In the genomic region with DNA sequence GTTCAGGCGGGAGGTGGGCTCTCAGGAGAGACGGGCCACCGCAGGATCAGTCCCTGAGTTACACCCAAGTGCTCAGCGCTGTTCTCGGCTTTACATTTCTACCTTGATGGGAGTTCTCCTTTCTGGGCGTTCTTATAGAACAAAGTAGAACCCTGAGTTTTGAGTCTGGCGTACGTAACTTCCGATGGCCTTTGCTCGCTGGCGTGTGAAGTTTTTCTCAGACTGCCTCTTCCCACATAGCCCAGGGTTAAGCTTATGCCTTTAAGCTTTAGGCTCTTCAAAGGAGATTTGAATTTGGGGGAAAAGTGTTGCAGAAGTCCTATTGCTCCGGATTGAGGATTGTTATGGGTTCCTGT, we compare ENCODE assay signal across 21 cellular contexts. TPM values are rescaled to one million over a fixed set of nuclear protein-coding genes. Genes with fewer than 3 reads are reported as not detected.
"Had no signal": no experiment of that assay in that cellular context is flagged by ENCODE, and none has a peak within 500 bp of the region (broad histone marks: within the 10 kb centered on the region; RNA-seq: fewer than 3 reads in every experiment).

No MANE protein-coding gene starts in this region.

- H3K9me3 ChIP-seq: adrenal gland, lower lobe of right lung had no signal

- DNase-seq: activated CD4-positive, alpha-beta T cell treated with anti-CD3 and anti-CD28 coated beads, Interleukin-2, amount 50 U/mL, for 48 hours; activated CD8-positive, alpha-beta memory T cell treated with anti-CD3 and anti-CD28 coated beads, Interleukin-2, amount 10 ng/mL, durations not matched to agents 7 days and 5 days; activated effector memory CD4-positive, alpha-beta T cell treated with Interleukin-2 at 50 U/mL for 16 hours; activated T-cell treated with anti-CD3 and anti-CD28 coated beads, Interleukin-2, amount 50 U/mL, for 24 hours; adrenal gland; immature natural killer cell; lower lobe of right lung; midbrain; naive thymus-derived CD8-positive, alpha-beta T cell; nucleus accumbens; posterior cingulate gyrus; stimulated activated CD4-positive, alpha-beta T cell treated with anti-CD3 and anti-CD28 coated beads, Interleukin-4, amount 100 ng/mL, for 4 hours; stimulated activated CD8-positive, alpha-beta memory T cell treated with anti-CD3 and anti-CD28 coated beads, Interleukin-4, amount 100 ng/mL, for 48 hours; stimulated activated naive CD4-positive, alpha-beta T cell treated with Interleukin-2 at 50 U/mL for 16 hours; trophoblast cell; WERI-Rb-1 had no signal

- H3K27ac ChIP-seq: adrenal gland, lower lobe of right lung, skin epidermis, WERI-Rb-1 had no signal

- ATAC-seq: activated CD8-positive, alpha-beta memory T cell treated with anti-CD3 and anti-CD28 coated beads, Interleukin-2, amount 10 ng/mL, durations not matched to agents 7 days and 5 days; naive thymus-derived CD8-positive, alpha-beta T cell had no signal

- FAIRE-seq: colon, endothelial cell of umbilical vein, frontal cortex had no signal

- H3K36me3 ChIP-seq: adrenal gland, WERI-Rb-1 had no signal

- H3K27me3 ChIP-seq: adrenal gland had no signal

- H3K4me3 ChIP-seq: adrenal gland, lower lobe of right lung, skin epidermis had no signal

RNA-seq across cellular contexts. Expression of a gene that starts 13.7 kb away (rescaled TPM):
- total RNA-seq: activated CD8-positive, alpha-beta memory T cell treated with anti-CD3 and anti-CD28 coated beads, Interleukin-2, amount 10 ng/mL, durations not matched to agents 7 days and 5 days; endothelial cell of umbilical vein; frontal cortex; lower lobe of right lung; naive thymus-derived CD8-positive, alpha-beta T cell; T-helper 1 cell treated with Interleukin-12 subunit alpha and Interleukin-12 subunit beta and Interleukin-4 antibody, amounts not matched to agents 30 ng/mL and 1 ng/mL, for 36 hours had no signal
- polyA plus RNA-seq: endothelial cell of umbilical vein; immature natural killer cell; naive thymus-derived CD8-positive, alpha-beta T cell had no signal

RNA-seq across cellular contexts. Expression of a gene that starts 32.0 kb away (rescaled TPM):
- total RNA-seq: frontal cortex had no signal

RNA-seq across cellular contexts. Expression of a gene that starts 52.4 kb away (rescaled TPM):
- total RNA-seq: activated CD8-positive, alpha-beta memory T cell treated with anti-CD3 and anti-CD28 coated beads, Interleukin-2, amount 10 ng/mL, durations not matched to agents 7 days and 5 days; endothelial cell of umbilical vein; frontal cortex; naive thymus-derived CD8-positive, alpha-beta T cell; T-helper 1 cell treated with Interleukin-12 subunit alpha and Interleukin-12 subunit beta and Interleukin-4 antibody, amounts not matched to agents 30 ng/mL and 1 ng/mL, for 36 hours had no signal
- polyA plus RNA-seq: endothelial cell of umbilical vein; immature natural killer cell; naive thymus-derived CD8-positive, alpha-beta T cell had no signal
